ENCODE assay signal across 9 cellular contexts in genomic region chr17:7293821-7294613, GRCh38. TPM values are rescaled to one million over a fixed set of nuclear protein-coding genes. Genes with fewer than 3 reads are reported as not detected.
DNase-seq lines count a peak whose midpoint lies in the region; ATAC-seq, FAIRE-seq and TF ChIP-seq lines count a peak whose summit lies in the region.
"Had no signal": no experiment of that assay in that cellular context is flagged by ENCODE, and none has a peak within 500 bp of the region (broad histone marks: within the 10 kb centered on the region; RNA-seq: fewer than 3 reads in every experiment).

No MANE protein-coding gene starts in this region.

- CTCF ChIA-PET in A673 (lab: Charles Lee), result no interaction called here

- peaks cover 68% of the 10 kb centered on the region for H3K27me3 Mint-ChIP-seq in mesothelial cell of epicardium (ENCODE audit: low read depth)

- H3K36me3 Mint-ChIP-seq in mesothelial cell of epicardium, result no peaks in the 10 kb centered on the region

- no TSS peak for BruUV-seq in A673 (replicated peaks; lab: Mats Ljungman, UMichigan)

- no peak overlapping the region for H3K27ac Mint-ChIP-seq in mesothelial cell of epicardium

- H3K4me1 Mint-ChIP-seq in mesothelial cell of epicardium, result peaks cover 25% of the 10 kb centered on the region

- H3K4me3 Mint-ChIP-seq in mesothelial cell of epicardium, result peak overlapping the region; percentile 47

- H3K4me1 ChIP-seq in A673 (ENCODE audit: insufficient read depth, low read length, poor library complexity, severe bottlenecking), result peaks cover 22% of the 10 kb centered on the region

- no peak for FAIRE-seq in bronchial epithelial cell (lab: Jason Lieb, UNC)
- FAIRE-seq: TTC549 had no signal

- H3K9me3 ChIP-seq in A673 (ENCODE audit: low read depth, low read length, poor library complexity, severe bottlenecking), result no peaks in the 10 kb centered on the region

- no peaks in the 10 kb centered on the region for H3K9me3 Mint-ChIP-seq in mesothelial cell of epicardium

- H3K27ac ChIP-seq in A673 (ENCODE audit: low read depth, low read length, poor library complexity, severe bottlenecking), result no peak overlapping the region

- intact Hi-C loops in A673 (cut with micrococcal nuclease; ENCODE audit: unreplicated experiment), result no loop called here

- no peak for ATAC-seq in HG02973 (IDR thresholded peaks at IDR 0.05; ENCODE audit: unreplicated experiment)
- ATAC-seq in GM18498 (IDR thresholded peaks at IDR 0.05; ENCODE audit: unreplicated experiment), result no peak

- no peaks in the 10 kb centered on the region for H3K27me3 ChIP-seq in A673 (replicated peaks; ENCODE audit: insufficient read depth, low read depth, low read length, poor library complexity)
- H3K27me3 ChIP-seq in bronchial epithelial cell (ENCODE audit: control insufficient read depth, insufficient read depth, low read length), result peaks cover 3% of the 10 kb centered on the region

- H3K4me3 ChIP-seq in A673 (ENCODE audit: low read depth, low read length, poor library complexity, severe bottlenecking) (peak overlapping the region; percentile 30), bronchial epithelial cell (ENCODE audit: low read depth, low read length) (peak overlapping the region; percentile 34)

- TF ChIP-seq CTCF in A673 (conservative IDR thresholded peaks at IDR 0.05; ENCODE audit: low read depth, low read length) (no peak), bronchial epithelial cell (IDR thresholded peaks at IDR 0.05; ENCODE audit: insufficient read depth, low read length, severe bottlenecking) (no peak), mesothelial cell of epicardium (IDR thresholded peaks at IDR 0.05; ENCODE audit: unreplicated experiment) (no peak)

- H3K36me3 ChIP-seq in A673 (ENCODE audit: insufficient read depth, low read length, poor library complexity, severe bottlenecking), result no peaks in the 10 kb centered on the region
- H3K36me3 ChIP-seq in bronchial epithelial cell (ENCODE audit: control insufficient read depth, insufficient read depth, low read length), result no peaks in the 10 kb centered on the region

- POLR2A ChIA-PET in A673 (lab: Charles Lee; ENCODE audit: low non-redundant PET), result no interaction called here

- DNase-seq in A673 (ENCODE audit: low spot score) (no peak), HT-29 (ENCODE audit: low spot score) (peak; percentile 57), bronchial epithelial cell (ENCODE audit: low read depth) (no peak), mesothelial cell of epicardium (ENCODE audit: low spot score in 2 of 2, unreplicated experiment in 2 of 2) (no peak), A172 (ENCODE audit: low spot score) (no peak), mesenteric fat pad (ENCODE audit: low spot score) (no peak)

RNA-seq across cellular contexts. Expression of gene YBX2, which starts 0.4 kb away (rescaled TPM):
- 0.77 and 1.6 TPM in 2 replicates for total RNA-seq in A673 (2021)
- total RNA-seq in HT-29 (2014; rRNA removed; shearing (Covaris generic)), result 16.3 and 19.4 TPM in 2 replicates
- total RNA-seq in bronchial epithelial cell, result 0.26 and 1.0 TPM in 2 replicates
- 1.9 to 3.3 TPM (median 2.2 TPM) in 3 replicates for total RNA-seq in mesothelial cell of epicardium
- total RNA-seq in A172 (2014; rRNA removed; shearing (Covaris generic)), result 0.86 and 1.1 TPM in 2 replicates
- 2.3 TPM for total RNA-seq in mesenteric fat pad

RNA-seq across cellular contexts. Expression of gene SLC2A4, which starts 12.5 kb away (rescaled TPM):
- total RNA-seq in A673 (2021) (0.67 and 1.6 TPM in 2 replicates), bronchial epithelial cell (under 0.01 and 0.13 TPM in 2 replicates), mesothelial cell of epicardium (1.6 to 1.8 TPM (median 1.6 TPM) in 3 replicates), mesenteric fat pad (8.1 TPM)
- 0.26 and 0.38 TPM in 2 replicates for total RNA-seq in HT-29 (2014; rRNA removed; shearing (Covaris generic))
- total RNA-seq in A172 (2014; rRNA removed; shearing (Covaris generic)), result not detected in 2 replicates

RNA-seq across cellular contexts. Expression of gene EIF5A, which starts 13.4 kb away (rescaled TPM):
- total RNA-seq in A673 (2021) (1,112 and 1,128 TPM in 2 replicates), bronchial epithelial cell (653 and 709 TPM in 2 replicates), mesothelial cell of epicardium (265 to 278 TPM (median 273 TPM) in 3 replicates), mesenteric fat pad (503 TPM)
- 915 and 962 TPM in 2 replicates for total RNA-seq in HT-29 (2014; rRNA removed; shearing (Covaris generic))
- 844 and 911 TPM in 2 replicates for total RNA-seq in A172 (2014; rRNA removed; shearing (Covaris generic))

RNA-seq across cellular contexts. Expression of gene GPS2, which starts 21.1 kb away (rescaled TPM):
- 116 and 133 TPM in 2 replicates for total RNA-seq in A673 (2021)
- 45.7 and 49.0 TPM in 2 replicates for total RNA-seq in HT-29 (2014; rRNA removed; shearing (Covaris generic))
- total RNA-seq in bronchial epithelial cell, result 22.4 and 35.7 TPM in 2 replicates
- 42.1 to 52.4 TPM (median 46.2 TPM) in 3 replicates for total RNA-seq in mesothelial cell of epicardium
- 100 and 114 TPM in 2 replicates for total RNA-seq in A172 (2014; rRNA removed; shearing (Covaris generic))
- 51.2 TPM for total RNA-seq in mesenteric fat pad

RNA-seq across cellular contexts. Expression of gene CLDN7, which starts 31.7 kb away (rescaled TPM):
- total RNA-seq in A673 (2021), result 0.55 TPM in 1 of 2 replicates, not detected in the other
- total RNA-seq in HT-29 (2014; rRNA removed; shearing (Covaris generic)), result 383 and 429 TPM in 2 replicates
- total RNA-seq in bronchial epithelial cell, result 546 and 850 TPM in 2 replicates
- 79.2 to 86.1 TPM (median 79.9 TPM) in 3 replicates for total RNA-seq in mesothelial cell of epicardium
- total RNA-seq in A172 (2014; rRNA removed; shearing (Covaris generic)), result 1.2 TPM in 1 of 2 replicates, not detected in the other
- 5.6 TPM for total RNA-seq in mesenteric fat pad
